Comparison of ENCODE assay signal across 15 cellular contexts in the genomic region with DNA sequence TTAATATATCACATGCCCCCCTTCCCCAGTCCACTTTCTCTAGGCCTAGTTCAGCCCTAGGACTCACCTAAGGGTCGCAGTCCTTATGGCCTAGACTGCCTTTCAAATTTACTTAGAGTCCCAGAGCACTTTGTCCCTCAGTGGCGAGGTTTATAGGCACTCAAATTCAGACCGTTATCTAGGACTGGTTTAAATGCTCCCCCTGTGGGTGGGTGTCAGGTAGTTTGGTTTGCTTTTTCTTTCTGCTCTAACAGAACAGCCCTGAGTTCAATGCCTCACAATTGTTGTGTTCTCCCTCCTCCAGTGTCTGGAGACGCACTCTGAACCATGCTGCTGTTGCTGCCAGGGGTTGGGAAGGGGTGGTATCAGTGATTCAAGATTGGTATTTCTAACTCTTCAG.
"Had no signal": no experiment of that assay in that cellular context is flagged by ENCODE, and none has a peak within 500 bp of the region (broad histone marks: within the 10 kb centered on the region; RNA-seq: fewer than 3 reads in every experiment).

No MANE protein-coding gene starts in this region.

- H3K27me3 ChIP-seq: gastrocnemius medialis, heart right ventricle, right atrium auricular region, sigmoid colon had no signal

- H3K27ac ChIP-seq: coronary artery, gastrocnemius medialis, heart right ventricle, right atrium auricular region, sigmoid colon, skin epidermis had no signal

- ATAC-seq: gastrocnemius medialis; mucosa of descending colon; naive thymus-derived CD8-positive, alpha-beta T cell had no signal

- DNase-seq: effector CD4-positive, alpha-beta T cell; gastrocnemius medialis; heart right ventricle; hypothalamus; kidney glomerular epithelial cell; mammary epithelial cell; mucosa of descending colon; naive thymus-derived CD8-positive, alpha-beta T cell; posterior cingulate gyrus; sigmoid colon; stimulated activated naive CD4-positive, alpha-beta T cell treated with Interleukin-2 at 50 U/mL for 16 hours; trophoblast cell had no signal

- H3K36me3 ChIP-seq: gastrocnemius medialis, heart right ventricle, right atrium auricular region, sigmoid colon had no signal

- H3K4me3 Mint-ChIP-seq: naive thymus-derived CD8-positive, alpha-beta T cell had no signal

- H3K4me3 ChIP-seq: coronary artery, gastrocnemius medialis, heart right ventricle, mucosa of descending colon, right atrium auricular region, sigmoid colon, skin epidermis had no signal

- H3K4me1 ChIP-seq: gastrocnemius medialis, heart right ventricle, right atrium auricular region, sigmoid colon had no signal

- H3K4me1 Mint-ChIP-seq: naive thymus-derived CD8-positive, alpha-beta T cell had no signal

- H3K27ac Mint-ChIP-seq: naive thymus-derived CD8-positive, alpha-beta T cell had no signal

- H3K27me3 Mint-ChIP-seq: naive thymus-derived CD8-positive, alpha-beta T cell had no signal

- H3K9me3 ChIP-seq: gastrocnemius medialis, mucosa of descending colon had no signal
